8 cellular contexts compared by ENCODE assay signal in genomic region chr3:192850501-192850981, GRCh38.
A peak's percentile ranks its signal among the peaks of the same experiment; 100 is the strongest.
DNase-seq lines count a peak whose midpoint lies in the region; ATAC-seq and FAIRE-seq lines count a peak whose summit lies in the region.

No MANE protein-coding gene starts in this region.

- H3K27me3 Mint-ChIP-seq in IgD-negative memory B cell, result no peaks in the 10 kb centered on the region

- H3K4me3 Mint-ChIP-seq in IgD-negative memory B cell, result peak overlapping the region in 3 of 4 donors; percentile 63 to 76 (median 69)

- H3K9me3 Mint-ChIP-seq in IgD-negative memory B cell, result peaks cover 0 to 3% (median 2%) of the 10 kb centered on the region in 3 donors

- H3K27ac Mint-ChIP-seq in IgD-negative memory B cell, result peak overlapping the region in 1 of 3 donors; percentile 44

- ATAC-seq in GM21529 (IDR thresholded peaks at IDR 0.05; ENCODE audit: unreplicated experiment) (peak; percentile 58), GM19397 (IDR thresholded peaks at IDR 0.05; ENCODE audit: unreplicated experiment) (no peak)

- H3K36me3 Mint-ChIP-seq in IgD-negative memory B cell, result no peaks in the 10 kb centered on the region

- H3K4me1 Mint-ChIP-seq in IgD-negative memory B cell, result peaks cover 7 to 33% (median 28%) of the 10 kb centered on the region in 3 donors

- no peak for FAIRE-seq in frontal cortex (lab: Jason Lieb, UNC)

- DNase-seq in ELR (ENCODE audit: low read depth) (peak; percentile 91), putamen (ENCODE audit: low spot score) (peak; percentile 67), frontal cortex (ENCODE audit: low spot score in 2 of 2) (no peak), NCI-H526 treated with DMSO at 0.1 percent for 48 hours (lab: John Stamatoyannopoulos, UW) (no peak)
- DNase-seq in activated T-helper 9 cell treated with anti-CD3 and anti-CD28 coated beads, Interleukin-2, amount 50 U/mL, for 16 hours (ENCODE audit: low read depth), result peak; percentile 45

Comparison
In these comparisons a context has a peak if more than half of its experiments do, and no peak if none do; other contexts are left out.
1. DNase-seq: peak in ELR (single experiment), activated T-helper 9 cell treated with anti-CD3 and anti-CD28 coated beads, Interleukin-2, amount 50 U/mL, for 16 hours (single experiment) and putamen (single experiment); none in frontal cortex (0 of 2) and NCI-H526 treated with DMSO at 0.1 percent for 48 hours (single experiment).